ENCODE assay signal across 1 cellular context in genomic region chr20:53739799-53740785, GRCh38.
TF ChIP-seq lines count a peak whose summit lies in the region.

No MANE protein-coding gene starts in this region.

TF ChIP-seq in WTC11, 78 proteins besides CTCF, POLR2A, EP300 and RAD21 (continued from another document):
- TF ChIP-seq ZBTB43 (CRISPR knock-in tag; IDR thresholded peaks at IDR 0.05) (no peak), HMGA2 (CRISPR knock-in tag; IDR thresholded peaks at IDR 0.05) (no peak), IRF1 (CRISPR knock-in tag; IDR thresholded peaks at IDR 0.05) (no peak), AR (CRISPR knock-in tag; IDR thresholded peaks at IDR 0.05) (no peak)
